1 cellular context compared by ENCODE assay signal in the genomic region with DNA sequence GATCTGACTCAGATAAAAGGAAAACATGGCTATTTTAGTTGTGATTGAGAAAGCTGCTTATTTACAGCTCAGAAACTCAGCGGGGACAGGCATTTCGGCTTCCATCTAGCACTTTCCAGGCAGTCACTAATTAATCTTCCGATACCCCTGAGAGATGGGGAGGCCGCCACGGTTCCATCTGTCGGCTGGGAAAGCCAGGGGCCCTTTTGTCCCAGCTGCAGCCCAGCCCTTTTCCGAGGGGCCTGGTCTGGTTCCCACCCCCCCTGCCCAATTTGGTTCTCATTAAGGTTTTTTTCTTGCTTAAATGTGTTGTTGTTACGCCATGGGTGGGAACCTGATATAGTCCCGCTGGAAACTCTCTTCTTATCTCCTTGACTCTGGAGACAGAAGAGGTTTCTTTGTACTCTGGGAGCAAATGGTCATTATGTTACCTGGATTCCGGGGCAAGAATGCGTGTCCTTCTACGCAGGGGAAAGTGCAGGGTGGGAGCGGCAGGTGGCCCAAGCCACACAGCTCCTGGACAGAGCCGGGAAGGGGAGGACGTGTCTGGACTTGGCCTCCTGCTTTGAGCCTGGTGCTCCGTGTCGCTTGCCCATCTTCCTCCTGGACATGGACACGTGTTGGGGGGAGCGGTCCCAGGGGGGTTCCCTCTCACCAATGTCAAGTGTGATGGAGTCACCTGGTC.
TF ChIP-seq lines count a peak whose summit lies in the region.

No MANE protein-coding gene starts in this region.

TF ChIP-seq in IMR-90, 13 proteins besides CTCF, POLR2A, EP300 and RAD21 (continued from another document):
- no peak for TF ChIP-seq CEBPB (IDR thresholded peaks at IDR 0.05; ENCODE audit: low read depth, low read length)
